ENCODE assay signal across 8 cellular contexts in the genomic region with DNA sequence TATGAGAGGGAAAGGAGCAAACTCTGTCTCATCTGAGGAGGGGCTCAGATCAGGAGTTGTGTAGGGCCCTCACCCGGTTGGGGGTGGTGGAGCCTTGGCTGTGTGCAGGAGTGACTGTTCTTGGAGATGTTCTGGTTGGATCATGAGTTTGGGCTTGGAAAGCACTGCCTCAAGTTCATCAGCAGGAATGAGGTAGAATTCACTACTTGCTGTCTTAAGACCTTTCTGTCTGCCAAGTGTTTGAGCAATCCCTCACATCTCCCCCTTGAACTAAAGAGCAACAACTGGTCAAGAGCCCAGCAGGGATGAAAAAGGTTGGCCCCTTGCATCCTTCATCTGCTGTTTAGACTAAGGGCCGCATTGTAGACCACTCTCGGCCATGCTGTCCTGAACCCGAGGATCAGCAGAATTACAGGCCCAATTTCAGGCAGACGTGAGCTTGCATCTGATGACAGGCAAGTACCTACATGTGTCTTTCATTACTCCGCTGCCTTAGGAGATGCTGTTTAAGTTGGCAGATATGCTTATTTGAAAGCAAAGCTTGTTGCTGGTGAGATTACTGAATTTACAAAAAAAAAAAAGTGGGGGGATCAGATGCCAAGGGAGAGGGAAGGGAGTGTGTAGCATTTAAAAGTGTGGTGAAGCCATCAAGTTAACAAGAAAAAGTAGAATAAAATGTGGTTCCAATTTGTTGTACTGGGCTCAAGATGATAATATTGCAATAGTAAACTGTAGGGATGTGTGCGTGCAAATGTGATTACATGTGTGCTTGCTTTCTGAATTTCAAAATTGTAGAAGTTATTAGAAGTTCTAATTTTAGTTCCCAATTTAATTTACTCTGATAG. TPM values are rescaled to one million over a fixed set of nuclear protein-coding genes. Genes with fewer than 3 reads are reported as not detected.
DNase-seq lines count a peak whose midpoint lies in the region; ATAC-seq and TF ChIP-seq lines count a peak whose summit lies in the region.

No MANE protein-coding gene starts in this region.

- POLR2A ChIA-PET in activated CD4-positive, alpha-beta T cell treated with anti-CD3 and anti-CD28 coated beads, Interleukin-2, amount 10 ng/mL, durations not matched to agents 7 days and 5 days (lab: Charles Lee): no interaction called here

- WGBS in mesenchymal stem cell: 77% methylated on average over 7 of the region's 7 CpGs
- WGBS in transverse colon (ENCODE audit: low coverage in 1 of 2), 2 donors: 55 to 68% methylated on average over 4 to 7 of the region's 7 CpGs

- H3K18ac ChIP-seq in mesenchymal stem cell (ENCODE audit: low read depth in 1 of 2, low read length in 2 of 2): peak overlapping the region; percentile 6 to 94

- H4K8ac ChIP-seq in mesenchymal stem cell (ENCODE audit: low read length): peak overlapping the region; percentile 45

- H3K4me3 ChIP-seq in mesenchymal stem cell (ENCODE audit: insufficient read depth in 1 of 2, low read depth in 1 of 2, low read length in 2 of 2) (peak overlapping the region in 1 of 2 experiments; percentile 59), transverse colon (peak overlapping the region in 1 of 4 donors; percentile 5)

- peak overlapping the region in 1 of 2 experiments; percentile 6 for H3K14ac ChIP-seq in mesenchymal stem cell (ENCODE audit: low read length in 2 of 2)

- H3K27me3 Mint-ChIP-seq in activated CD4-positive, alpha-beta T cell treated with anti-CD3 and anti-CD28 coated beads, Interleukin-2, amount 10 ng/mL, durations not matched to agents 7 days and 5 days: no peaks in the 10 kb centered on the region
- no peaks in the 10 kb centered on the region for H3K27me3 Mint-ChIP-seq in chondrocyte (ENCODE audit: low read depth)

- DNase-seq in activated CD4-positive, alpha-beta T cell treated with anti-CD3 and anti-CD28 coated beads, Interleukin-2, amount 10 ng/mL, durations not matched to agents 7 days and 5 days: no peak
- no peak for DNase-seq in activated CD4-positive, alpha-beta T cell treated with anti-CD3 and anti-CD28 coated beads, Interleukin-2, amount 50 U/mL, for 48 hours
- no peak for DNase-seq in chondrocyte (ENCODE audit: low spot score)
- DNase-seq in mesenchymal stem cell: peak; percentile 51
- DNase-seq in transverse colon: peak; percentile 26
- no peak for DNase-seq in DMS153 treated with DMSO at 0.1 percent for 48 hours (lab: John Stamatoyannopoulos, UW; ENCODE audit: unreplicated experiment)
- DNase-seq in NK-92 (lab: John Stamatoyannopoulos, UW; ENCODE audit: unreplicated experiment): no peak

- H3K36me3 ChIP-seq in mesenchymal stem cell (ENCODE audit: control insufficient read depth in 1 of 2, insufficient read depth in 2 of 2, low read depth in 1 of 2, low read length in 2 of 2) (no peaks in the 10 kb centered on the region), transverse colon (no peaks in the 10 kb centered on the region)

- no peak for TF ChIP-seq EP300 in transverse colon (IDR thresholded peaks at IDR 0.05; ENCODE audit: low read depth)

- no peak overlapping the region for H2BK15ac ChIP-seq in mesenchymal stem cell (ENCODE audit: low read depth, poor library complexity, severe bottlenecking)

- in situ Hi-C loops in transverse colon (cut with MboI; ENCODE audit: low pct_ligation_motif_present in 1 of 4, low pct_unique_long_range_greater_than_20kb in 1 of 4, low sequenced_read_pairs in 3 of 4): loop anchor here (5.0 to 25.0 kb wide), 4 partner anchors 987 to 1015 kb away; no protein-coding TSS in a partner anchor

- no peak overlapping the region for H4K91ac ChIP-seq in mesenchymal stem cell (ENCODE audit: low read length)

- H3K27ac ChIP-seq in mesenchymal stem cell (ENCODE audit: low read length, poor library complexity, severe bottlenecking) (no peak overlapping the region), transverse colon (peak overlapping the region; percentile 65 to 77 (median 71))

- no peak overlapping the region for H3K4me3 Mint-ChIP-seq in activated CD4-positive, alpha-beta T cell treated with anti-CD3 and anti-CD28 coated beads, Interleukin-2, amount 10 ng/mL, durations not matched to agents 7 days and 5 days
- no peak overlapping the region for H3K4me3 Mint-ChIP-seq in chondrocyte (ENCODE audit: unreplicated experiment)

- peak overlapping the region; percentile 41 to 94 for H2BK12ac ChIP-seq in mesenchymal stem cell (ENCODE audit: low read length in 2 of 2)

- H3K9me3 ChIP-seq in mesenchymal stem cell (ENCODE audit: control insufficient read depth, low read length) (no peaks in the 10 kb centered on the region), transverse colon (no peaks in the 10 kb centered on the region)

- H3K4me2 ChIP-seq in mesenchymal stem cell (ENCODE audit: low read length, poor library complexity, severe bottlenecking): no peak overlapping the region

- peaks cover 8% of the 10 kb centered on the region for H3K4me1 ChIP-seq in mesenchymal stem cell (ENCODE audit: control insufficient read depth, insufficient read depth, low read depth, low read length)
- H3K4me1 ChIP-seq in transverse colon: peaks cover 29 to 94% (median 72%) of the 10 kb centered on the region in 4 donors

- CTCF ChIA-PET in activated CD4-positive, alpha-beta T cell treated with anti-CD3 and anti-CD28 coated beads, Interleukin-2, amount 10 ng/mL, durations not matched to agents 7 days and 5 days (lab: Charles Lee): interaction anchor here (0.5 to 2.2 kb wide), 7 partner anchors 9 to 1041 kb away, joined by 3 to 7 read pairs (median 6); a partner anchor contains a TSS

- H2BK5ac ChIP-seq in mesenchymal stem cell (ENCODE audit: low read depth, low read length, poor library complexity, severe bottlenecking): no peak overlapping the region

- H3K27me3 ChIP-seq in mesenchymal stem cell (ENCODE audit: control insufficient read depth in 1 of 2, insufficient read depth in 1 of 2, low read length in 2 of 2) (no peaks in the 10 kb centered on the region), transverse colon (no peaks in the 10 kb centered on the region)

- no peak overlapping the region for H2AFZ ChIP-seq in mesenchymal stem cell (ENCODE audit: low read depth, low read length)

- H3K27ac Mint-ChIP-seq in activated CD4-positive, alpha-beta T cell treated with anti-CD3 and anti-CD28 coated beads, Interleukin-2, amount 10 ng/mL, durations not matched to agents 7 days and 5 days: peak overlapping the region; percentile 72
- H3K27ac Mint-ChIP-seq in chondrocyte (ENCODE audit: unreplicated experiment): peak overlapping the region; percentile 76

- H3K4ac ChIP-seq in mesenchymal stem cell (ENCODE audit: low read depth in 1 of 2, low read length in 2 of 2): peak overlapping the region; percentile 7 to 22

- H3K9ac ChIP-seq in mesenchymal stem cell (ENCODE audit: low read length): peak overlapping the region; percentile 68

- H3K23ac ChIP-seq in mesenchymal stem cell (ENCODE audit: low read length in 2 of 2): no peak overlapping the region

- H3K9me3 Mint-ChIP-seq in activated CD4-positive, alpha-beta T cell treated with anti-CD3 and anti-CD28 coated beads, Interleukin-2, amount 10 ng/mL, durations not matched to agents 7 days and 5 days: no peaks in the 10 kb centered on the region
- no peaks in the 10 kb centered on the region for H3K9me3 Mint-ChIP-seq in chondrocyte (ENCODE audit: low read depth)

- TF ChIP-seq CTCF in chondrocyte (IDR thresholded peaks at IDR 0.05) (no peak), transverse colon (IDR thresholded peaks at IDR 0.05) (no peak)

- ATAC-seq in GM19397 (IDR thresholded peaks at IDR 0.05; ENCODE audit: unreplicated experiment): no peak

- H3K4me1 Mint-ChIP-seq in activated CD4-positive, alpha-beta T cell treated with anti-CD3 and anti-CD28 coated beads, Interleukin-2, amount 10 ng/mL, durations not matched to agents 7 days and 5 days: peaks cover 76% of the 10 kb centered on the region
- peaks cover 82% of the 10 kb centered on the region for H3K4me1 Mint-ChIP-seq in chondrocyte (ENCODE audit: low read depth)

- intact Hi-C loops in transverse colon (cut with DNase I; ENCODE audit: low total_unique reads): loop anchor here (10.0 kb wide), 1 partner anchor 1007 kb away; no protein-coding TSS in a partner anchor

- no peak overlapping the region for H2BK120ac ChIP-seq in mesenchymal stem cell (ENCODE audit: low read depth, low read length)

- no peak overlapping the region for H2AK5ac ChIP-seq in mesenchymal stem cell (ENCODE audit: low read length, severe bottlenecking)

- peaks cover 15% of the 10 kb centered on the region for H3K36me3 Mint-ChIP-seq in activated CD4-positive, alpha-beta T cell treated with anti-CD3 and anti-CD28 coated beads, Interleukin-2, amount 10 ng/mL, durations not matched to agents 7 days and 5 days (ENCODE audit: low read depth)
- H3K36me3 Mint-ChIP-seq in chondrocyte (ENCODE audit: low read depth): peaks cover 2% of the 10 kb centered on the region

- no peak for TF ChIP-seq POLR2A in transverse colon (IDR thresholded peaks at IDR 0.05)

- peaks cover 28% of the 10 kb centered on the region for H3K79me1 ChIP-seq in mesenchymal stem cell (replicated peaks; ENCODE audit: low read length, poor library complexity, severe bottlenecking)

RNA-seq across cellular contexts. Expression of a gene that starts 36.5 kb away (rescaled TPM):
- total RNA-seq in activated CD4-positive, alpha-beta T cell treated with anti-CD3 and anti-CD28 coated beads, Interleukin-2, amount 10 ng/mL, durations not matched to agents 7 days and 5 days: 10 to 100 TPM; 75.6 to 97.0 TPM
- 56.2 to 63.1 TPM (median 60.7 TPM) in 3 replicates for total RNA-seq in chondrocyte
- 33.8 TPM for polyA plus RNA-seq in mesenchymal stem cell (2013, experiment 1 of 2)
- 33.1 TPM for polyA plus RNA-seq in mesenchymal stem cell (2013, experiment 2 of 2)
- total RNA-seq in transverse colon: 100 to 1,000 TPM in 1 of 4 donors, 10 to 100 TPM in 3; 44.9 to 222 (median 81.6) TPM

Comparison
In these comparisons a context has a peak if more than half of its experiments do, and no peak if none do; other contexts are left out.
1. DNase-seq: peak in mesenchymal stem cell (single experiment) and transverse colon (single experiment); none in activated CD4-positive, alpha-beta T cell treated with anti-CD3 and anti-CD28 coated beads, Interleukin-2, amount 10 ng/mL, durations not matched to agents 7 days and 5 days (single experiment), activated CD4-positive, alpha-beta T cell treated with anti-CD3 and anti-CD28 coated beads, Interleukin-2, amount 50 U/mL, for 48 hours (0 of 2), chondrocyte (single experiment), DMS153 treated with DMSO at 0.1 percent for 48 hours (single experiment) and NK-92 (single experiment).